14 cellular contexts compared by ENCODE assay signal in the genomic region with DNA sequence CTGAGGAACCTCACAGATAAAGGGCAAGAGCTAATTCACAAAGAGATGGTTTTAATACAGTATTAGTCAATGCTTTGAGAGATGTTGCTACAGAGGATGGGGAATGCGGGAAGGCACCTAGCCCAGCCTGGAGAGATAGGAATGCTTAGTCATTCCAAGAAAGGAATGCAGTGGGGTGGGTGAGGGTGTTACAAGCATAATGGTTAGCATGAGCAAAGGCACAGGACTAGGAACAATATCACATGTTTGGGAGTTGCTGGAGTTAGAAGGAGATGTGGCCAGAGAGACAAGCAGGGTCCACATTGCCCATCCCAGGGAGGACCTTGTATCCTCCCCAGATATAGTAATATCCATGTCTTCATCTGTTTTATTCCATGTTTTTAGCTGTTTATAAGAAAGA.
A peak's percentile ranks its signal among the peaks of the same experiment; 100 is the strongest.
DNase-seq lines count a peak whose midpoint lies in the region; ATAC-seq and TF ChIP-seq lines count a peak whose summit lies in the region.
"Had no signal": no experiment of that assay in that cellular context is flagged by ENCODE, and none has a peak within 500 bp of the region (broad histone marks: within the 10 kb centered on the region; RNA-seq: fewer than 3 reads in every experiment).

No MANE protein-coding gene starts in this region.

- DNase-seq in AG09309 (ENCODE audit: low read depth) (peak; percentile 71), HS-5 (ENCODE audit: low read depth) (peak; percentile 82), astrocyte of the spinal cord (ENCODE audit: low read depth, low spot score) (peak; percentile 77), islet precursor cell (peak; percentile 91), amniotic stem cell (lab: John Stamatoyannopoulos, UW) (no peak), NCI-H748 treated with DMSO at 0.1 percent for 48 hours (lab: John Stamatoyannopoulos, UW) (no peak), NK-92 (lab: John Stamatoyannopoulos, UW; ENCODE audit: unreplicated experiment) (no peak)
- DNase-seq: activated CD8-positive, alpha-beta T cell treated with anti-CD3 and anti-CD28 coated beads, Interleukin-2, amount 10 ng/mL, durations not matched to agents 7 days and 5 days; amygdala; CD4-positive, alpha-beta T cell; foreskin melanocyte; stimulated activated CD4-positive, alpha-beta T cell treated with anti-CD3 and anti-CD28 coated beads, Interleukin-4, amount 100 ng/mL, for 1 hour had no signal

- ATAC-seq in HG02870 (IDR thresholded peaks at IDR 0.05; ENCODE audit: unreplicated experiment), result no peak
- ATAC-seq: activated CD8-positive, alpha-beta T cell treated with anti-CD3 and anti-CD28 coated beads, Interleukin-2, amount 10 ng/mL, durations not matched to agents 7 days and 5 days had no signal

- TF ChIP-seq CTCF in AG09309 (IDR thresholded peaks at IDR 0.05; ENCODE audit: control insufficient read depth, insufficient read depth, low read depth, low read length, missing control alignments) (no peak), astrocyte of the spinal cord (IDR thresholded peaks at IDR 0.05; ENCODE audit: low read depth, low read length) (no peak)

- H3K4me3 ChIP-seq in AG09309 (ENCODE audit: control insufficient read depth, low read depth, low read length), result no peak overlapping the region
- H3K4me3 ChIP-seq in astrocyte of the spinal cord (ENCODE audit: low read depth, low read length), result no peak overlapping the region
- H3K4me3 ChIP-seq: thoracic aorta had no signal

- in situ Hi-C loops in astrocyte of the spinal cord (cut with HindIII; ENCODE audit: low sequenced_read_pairs), result no loop called here

Comparison
In these comparisons a context has a peak if more than half of its experiments do, and no peak if none do; other contexts are left out.
1. DNase-seq: peak in AG09309 (single experiment), HS-5 (single experiment), astrocyte of the spinal cord (single experiment) and islet precursor cell (single experiment); none in amniotic stem cell (single experiment), NCI-H748 treated with DMSO at 0.1 percent for 48 hours (single experiment) and NK-92 (single experiment).